ENCODE assay signal across 11 cellular contexts in genomic region chr11:119671048-119671447, GRCh38. TPM values are rescaled to one million over a fixed set of nuclear protein-coding genes. Genes with fewer than 3 reads are reported as not detected.
DNase-seq lines count a peak whose midpoint lies in the region; ATAC-seq and TF ChIP-seq lines count a peak whose summit lies in the region.
"Had no signal": no experiment of that assay in that cellular context is flagged by ENCODE, and none has a peak within 500 bp of the region (broad histone marks: within the 10 kb centered on the region; RNA-seq: fewer than 3 reads in every experiment).

No MANE protein-coding gene starts in this region.

- TF ChIP-seq POLR2A in IMR-90 (IDR thresholded peaks at IDR 0.05; ENCODE audit: low read depth, low read length) = no peak

- H3K9ac ChIP-seq in IMR-90 (ENCODE audit: low read depth, low read length) (no peak overlapping the region), skeletal muscle satellite cell (ENCODE audit: low read depth, low read length) (peak overlapping the region; percentile 36)

- H3K4me1 Mint-ChIP-seq in activated naive CD8-positive, alpha-beta T cell treated with anti-CD3 and anti-CD28 coated beads for 36 hours = peaks cover 9% of the 10 kb centered on the region

- H3K36me3 Mint-ChIP-seq in activated naive CD8-positive, alpha-beta T cell treated with anti-CD3 and anti-CD28 coated beads for 36 hours = no peaks in the 10 kb centered on the region

- H2AK9ac ChIP-seq in IMR-90 (replicated peaks; ENCODE audit: low read depth, low read length, poor library complexity) = peak overlapping the region; percentile 23

- peaks cover 6% of the 10 kb centered on the region for H3K9me1 ChIP-seq in IMR-90 (ENCODE audit: insufficient read depth, low read length)

- H3K4me1 ChIP-seq in IMR-90 (ENCODE audit: control insufficient read depth, insufficient read depth, low read length) (peaks cover 10% of the 10 kb centered on the region; the same call in 1 of the 2 replicates), skeletal muscle satellite cell (ENCODE audit: control insufficient read depth, insufficient read depth, low read length) (peaks cover 15% of the 10 kb centered on the region)

- H4K5ac ChIP-seq in IMR-90 (ENCODE audit: low read depth, low read length) = no peak overlapping the region; the same call in 1 of the 2 replicates

- dilution Hi-C loops in IMR-90 (cut with HindIII; ENCODE audit: low sequenced_read_pairs, unreplicated experiment) = no loop called here

- CTCF ChIA-PET in IMR-90 (lab: Yijun Ruan, JAX) (interaction anchor here (2.9 kb wide), 1 partner anchor 58 kb away, joined by 16 read pairs; the partner anchor contains the start of gene NECTIN1), HEK293T (lab: Yijun Ruan, JAX) (no interaction called here)

- BruUV-seq in IMR-90 (replicated peaks; lab: Mats Ljungman, UMichigan) = no TSS peak

- no peak overlapping the region for H3K4me2 ChIP-seq in IMR-90 (ENCODE audit: low read depth, low read length)
- H3K4me2 ChIP-seq in skeletal muscle satellite cell (ENCODE audit: low read length) = peak overlapping the region; percentile 63

- H4K20me1 ChIP-seq in IMR-90 (ENCODE audit: insufficient read depth, low read length) = no peaks in the 10 kb centered on the region

- H3K79me1 ChIP-seq in IMR-90 (ENCODE audit: low read depth in 1 of 2, low read length in 2 of 2) = no peaks in the 10 kb centered on the region

- no peaks in the 10 kb centered on the region for H3K27me3 Mint-ChIP-seq in activated naive CD8-positive, alpha-beta T cell treated with anti-CD3 and anti-CD28 coated beads for 36 hours

- peak; percentile 67 for ATAC-seq in IMR-90 (ENCODE audit: low read depth)
- ATAC-seq in GM21737 (IDR thresholded peaks at IDR 0.05; ENCODE audit: unreplicated experiment) = no peak

- 0 out of 3 replicates have a peak overlapping the region, but pooled peaks have one; percentile 8 for H2BK15ac ChIP-seq in IMR-90 (ENCODE audit: low read depth, low read length)

- H3K9me3 ChIP-seq in IMR-90 (ENCODE audit: control insufficient read depth, insufficient read depth, low read length) = no peaks in the 10 kb centered on the region
- H3K9me3 ChIP-seq in skeletal muscle satellite cell (replicated peaks; ENCODE audit: low read length) = no peaks in the 10 kb centered on the region
- H3K9me3 ChIP-seq: esophagus muscularis mucosa had no signal

- DNase-seq in IMR-90 (peak; percentile 88), astrocyte of the cerebellum (ENCODE audit: low read depth) (peak; percentile 72), hypothalamus (lab: John Stamatoyannopoulos, UW) (peak in 43 of 51 donors; percentile 14 to 85 (median 67)), HEK293T (ENCODE audit: extremely low spot score) (no peak), H4 (ENCODE audit: low spot score) (no peak)
- DNase-seq in activated naive CD8-positive, alpha-beta T cell treated with anti-CD3 and anti-CD28 coated beads for 36 hours = no peak
- DNase-seq: NCI-H1436; stimulated activated CD4-positive, alpha-beta T cell treated with anti-CD3 and anti-CD28 coated beads, Interleukin-2, amount 100 ng/mL, for 24 hours had no signal

- no peak overlapping the region for H3K56ac ChIP-seq in IMR-90 (ENCODE audit: extremely low read depth, insufficient read depth, low read length)

- peak overlapping the region; percentile 1; the same call in 1 of the 2 replicates for H2AK5ac ChIP-seq in IMR-90 (ENCODE audit: low read depth, low read length)

- H3K18ac ChIP-seq in IMR-90 (ENCODE audit: low read depth, low read length) = no peak overlapping the region

- no peak overlapping the region for H3K23ac ChIP-seq in IMR-90 (ENCODE audit: low read depth, low read length)

- H2BK120ac ChIP-seq in IMR-90 (ENCODE audit: low read depth, low read length) = peak overlapping the region; percentile 27; the same call in 1 of the 2 replicates

- no peak overlapping the region for H3K4me3 Mint-ChIP-seq in activated naive CD8-positive, alpha-beta T cell treated with anti-CD3 and anti-CD28 coated beads for 36 hours

- H3K27ac Mint-ChIP-seq in activated naive CD8-positive, alpha-beta T cell treated with anti-CD3 and anti-CD28 coated beads for 36 hours = no peak overlapping the region

- in situ Hi-C loops in IMR-90 (cut with MboI; ENCODE audit: low sequenced_read_pairs) = no loop called here
- in situ Hi-C loops in astrocyte of the cerebellum (cut with HindIII; ENCODE audit: low sequenced_read_pairs) = no loop called here

- TF ChIP-seq CTCF in IMR-90 (conservative IDR thresholded peaks at IDR 0.05; ENCODE audit: low read depth, low read length) (no peak), astrocyte of the cerebellum (IDR thresholded peaks at IDR 0.05; ENCODE audit: low read depth, low read length, missing control alignments) (no peak)

- H2BK20ac ChIP-seq in IMR-90 (ENCODE audit: low read depth, low read length) = no peak overlapping the region; the same call in 1 of the 2 replicates

- H2BK5ac ChIP-seq in IMR-90 (ENCODE audit: low read depth, low read length, poor library complexity, severe bottlenecking) = no peak overlapping the region

- H3K27ac ChIP-seq in IMR-90 (ENCODE audit: insufficient read depth, low read length) = peak overlapping the region; percentile 16; the same call in 1 of the 2 replicates
- H3K27ac ChIP-seq: esophagus muscularis mucosa had no signal

- POLR2A ChIA-PET in IMR-90 (lab: Charles Lee; ENCODE audit: unreplicated experiment) (no interaction called here), HEK293T (lab: Yijun Ruan, JAX) (no interaction called here)

- peak overlapping the region; percentile 26 to 35; a peak in 1 of 4 replicates for H4K8ac ChIP-seq in IMR-90 (ENCODE audit: low read depth in 2 of 2, low read length in 2 of 2)

- H3K14ac ChIP-seq in IMR-90 (replicated peaks; ENCODE audit: low read depth, low read length) = 0 out of 2 replicates have a peak overlapping the region, but pooled peaks have one; percentile 45

- H2AFZ ChIP-seq in IMR-90 (replicated peaks; ENCODE audit: low read length, poor library complexity) = peak overlapping the region; percentile 86

- peak; percentile 18; the same call in 1 of the 2 replicates for TF ChIP-seq RAD21 in IMR-90 (IDR thresholded peaks at IDR 0.05; ENCODE audit: low read length)

- H3K4ac ChIP-seq in IMR-90 (ENCODE audit: low read depth, low read length) = 0 out of 2 replicates have a peak overlapping the region, but pooled peaks have one; percentile 39

- H3K9me3 Mint-ChIP-seq in activated naive CD8-positive, alpha-beta T cell treated with anti-CD3 and anti-CD28 coated beads for 36 hours = no peaks in the 10 kb centered on the region

- H3K36me3 ChIP-seq in IMR-90 (ENCODE audit: control insufficient read depth, insufficient read depth, low read length) (no peaks in the 10 kb centered on the region), skeletal muscle satellite cell (ENCODE audit: insufficient read depth, low read length) (no peaks in the 10 kb centered on the region)

- WGBS in IMR-90 (ENCODE audit: extremely low coverage in 2 of 2, insufficient read length in 1 of 2), 2 experiments = no CpG with 5 or more reads among the region's 5 CpGs

- H3K27me3 ChIP-seq in IMR-90 (ENCODE audit: control insufficient read depth, insufficient read depth, low read length) = no peaks in the 10 kb centered on the region
- H3K27me3 ChIP-seq in skeletal muscle satellite cell (ENCODE audit: control insufficient read depth, insufficient read depth, low read length) = no peaks in the 10 kb centered on the region
- H3K27me3 ChIP-seq: esophagus muscularis mucosa had no signal

- peak overlapping the region; percentile 36; the same call in 1 of the 2 replicates for H4K91ac ChIP-seq in IMR-90 (ENCODE audit: insufficient read depth, low read depth, low read length)

- intact Hi-C loops in IMR-90 (cut with micrococcal nuclease) = loop anchor here (1.0 kb wide), 1 partner anchor 58 kb away; the partner anchor contains the start of gene NECTIN1

- no peak overlapping the region for H3K4me3 ChIP-seq in IMR-90 (ENCODE audit: insufficient read depth, low read depth, low read length)
- H3K4me3 ChIP-seq in astrocyte of the cerebellum (ENCODE audit: low read depth, low read length) = no peak overlapping the region
- no peak overlapping the region for H3K4me3 ChIP-seq in skeletal muscle satellite cell (ENCODE audit: low read length)
- H3K4me3 ChIP-seq: esophagus muscularis mucosa had no signal

TF ChIP-seq in IMR-90, 13 proteins besides CTCF, POLR2A, EP300 and RAD21:
- TF ChIP-seq MAZ (IDR thresholded peaks at IDR 0.05; ENCODE audit: borderline replicate concordance, low read depth, low read length) = peak; percentile 13; the same call in 1 of the 2 replicates
- no peak for TF ChIP-seq RFX5 (IDR thresholded peaks at IDR 0.05; ENCODE audit: low read depth, low read length)
- no peak for TF ChIP-seq MXI1 (IDR thresholded peaks at IDR 0.05; ENCODE audit: borderline replicate concordance, low read depth, low read length)
- TF ChIP-seq CHD1 (IDR thresholded peaks at IDR 0.05; ENCODE audit: low read depth, low read length) = no peak

TF ChIP-seq in HEK293T, 16 proteins besides CTCF, POLR2A, EP300 and RAD21:
- TF ChIP-seq FOXM1 (IDR thresholded peaks at IDR 0.05; ENCODE audit: borderline replicate concordance) (no peak), LEF1 (IDR thresholded peaks at IDR 0.05; ENCODE audit: borderline replicate concordance) (no peak), FOXA1 (IDR thresholded peaks at IDR 0.05) (no peak), CTBP1 (IDR thresholded peaks at IDR 0.05; ENCODE audit: borderline replicate concordance) (no peak)
TF ChIP-seq in HEK293T: peak in this region for 0.

RNA-seq across cellular contexts. Expression of gene NECTIN1, which starts 58.0 kb away (rescaled TPM):
- 1.7 and 2.3 TPM in 2 replicates for total RNA-seq in IMR-90 (2012; rRNA removed)
- polyA plus RNA-seq in IMR-90 (2012; rRNA removed) = 3.0 and 4.2 TPM in 2 replicates
- polyA plus RNA-seq in IMR-90 (2012; cell fraction: cytosol; rRNA removed) = 2.8 and 3.4 TPM in 2 replicates
- 2.2 and 3.3 TPM in 2 replicates for polyA plus RNA-seq in IMR-90 (2012; cell fraction: nucleus; rRNA removed; ENCODE audit: low replicate concordance)
- total RNA-seq in skeletal muscle satellite cell (2012; rRNA removed) = 2.3 and 3.3 TPM in 2 replicates
- 6.4 and 6.6 TPM in 2 replicates for total RNA-seq in H4 (2014; rRNA removed; shearing (Covaris generic))
- total RNA-seq in activated naive CD8-positive, alpha-beta T cell treated with anti-CD3 and anti-CD28 coated beads for 36 hours = 1 to 10 TPM; 3.2 to 3.7 TPM

Comparison
In these comparisons a context has a peak if more than half of its experiments do, and no peak if none do; other contexts are left out.
1. DNase-seq: peak in IMR-90 (single experiment), astrocyte of the cerebellum (single experiment) and hypothalamus (43 of 51); none in HEK293T (single experiment), H4 (single experiment) and activated naive CD8-positive, alpha-beta T cell treated with anti-CD3 and anti-CD28 coated beads for 36 hours (single experiment).